36 cellular contexts compared by ENCODE assay signal in the genomic region with DNA sequence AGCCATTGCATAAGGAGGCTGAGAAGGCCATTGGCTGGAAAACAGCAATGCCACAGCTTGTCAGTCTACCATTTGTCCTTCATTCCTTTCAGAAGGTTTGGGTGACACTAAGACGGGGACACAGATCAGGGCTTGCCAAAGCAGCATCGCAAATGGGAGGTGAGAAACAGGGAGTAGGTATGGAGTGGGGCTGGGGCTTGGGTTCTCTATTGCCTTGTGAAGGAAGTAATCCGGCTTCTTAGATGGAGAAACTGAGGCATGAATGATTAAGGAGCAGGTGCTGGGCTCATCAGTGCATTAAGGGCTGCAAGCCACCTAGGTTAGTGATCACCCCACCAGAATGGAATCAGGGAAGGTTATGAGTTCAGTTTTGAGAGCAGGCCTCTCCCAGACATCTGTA.
"Had no signal": no experiment of that assay in that cellular context is flagged by ENCODE, and none has a peak within 500 bp of the region (broad histone marks: within the 10 kb centered on the region; RNA-seq: fewer than 3 reads in every experiment).

No MANE protein-coding gene starts in this region.

- H3K4me3 ChIP-seq: MG63 had no signal

- DNase-seq: Karpas-422, Kasumi-1, KG1, MG63, MM.1S, MV-4-11, NCI-H1048, NCI-H1092, NCI-H1092 treated with DMSO at 0.1 percent for 48 hours, NCI-H1105, NCI-H1105 treated with DMSO at 0.1 percent for 48 hours, NCI-H1417, NCI-H1417 treated with DMSO at 0.1 percent for 48 hours, NCI-H1436, NCI-H1436 treated with DMSO at 0.1 percent for 48 hours, NCI-H146, NCI-H1694, NCI-H1694 treated with DMSO at 0.1 percent for 48 hours, NCI-H187, NCI-H187 treated with DMSO at 0.1 percent for 48 hours, NCI-H1930, NCI-H2029, NCI-H2029 treated with DMSO at 0.1 percent for 48 hours, NCI-H2081, NCI-H2081 treated with DMSO at 0.1 percent for 48 hours, NCI-H2107, NCI-H2171, NCI-H2171 treated with DMSO at 0.1 percent for 48 hours, NCI-H2227 treated with DMSO at 0.1 percent for 48 hours, NCI-H226, NCI-H345, NCI-H446, NCI-H446 treated with DMSO at 0.1 percent for 48 hours, NCI-H510A, NCI-H510A treated with DMSO at 0.1 percent for 48 hours had no signal

- H3K27ac ChIP-seq: KMS-11 had no signal

- H3K36me3 ChIP-seq: MG63 had no signal

- H3K27me3 ChIP-seq: MG63 had no signal
